ENCODE assay signal across 9 cellular contexts in genomic region chr4:20251061-20251795, GRCh38. TPM values are rescaled to one million over a fixed set of nuclear protein-coding genes. Genes with fewer than 3 reads are reported as not detected.
A peak's percentile ranks its signal among the peaks of the same experiment; 100 is the strongest.
DNase-seq lines count a peak whose midpoint lies in the region; ATAC-seq and TF ChIP-seq lines count a peak whose summit lies in the region.
"Had no signal": no experiment of that assay in that cellular context is flagged by ENCODE, and none has a peak within 500 bp of the region (broad histone marks: within the 10 kb centered on the region; RNA-seq: fewer than 3 reads in every experiment).

No MANE protein-coding gene starts in this region.

- H3K4me1 Mint-ChIP-seq in Calu3 (ENCODE audit: low read depth, unreplicated experiment) (no peaks in the 10 kb centered on the region), mesothelial cell of epicardium (peaks cover 48% of the 10 kb centered on the region)

- H3K4me3 Mint-ChIP-seq in Calu3 (ENCODE audit: low read depth, unreplicated experiment) (peak overlapping the region; percentile 73), mesothelial cell of epicardium (peak overlapping the region; percentile 97)

- intact Hi-C loops in Calu3 (cut with micrococcal nuclease; ENCODE audit: unreplicated experiment), result no loop called here
- intact Hi-C loops in left colon (cut with DNase I, micrococcal nuclease), result no loop called here

- in situ Hi-C loops in astrocyte of the cerebellum (cut with HindIII; ENCODE audit: low sequenced_read_pairs), result no loop called here

- peak overlapping the region; percentile 69 for H3K4me3 ChIP-seq in astrocyte of the cerebellum (ENCODE audit: low read depth, low read length)

- ATAC-seq in HG02678 (IDR thresholded peaks at IDR 0.05; ENCODE audit: unreplicated experiment) (peak; percentile 9), left colon (no peak)

- no peaks in the 10 kb centered on the region for H3K9me3 Mint-ChIP-seq in Calu3 (ENCODE audit: low read depth, unreplicated experiment)
- H3K9me3 Mint-ChIP-seq in mesothelial cell of epicardium, result no peaks in the 10 kb centered on the region

- DNase-seq in Calu3, result no peak
- DNase-seq in astrocyte of the cerebellum (ENCODE audit: low read depth), result no peak
- no peak for DNase-seq in mesothelial cell of epicardium (ENCODE audit: low spot score in 2 of 2, unreplicated experiment in 2 of 2)
- DNase-seq in LoVo (ENCODE audit: low spot score), result no peak
- no peak for DNase-seq in NCI-H2081 treated with DMSO at 0.1 percent for 48 hours (lab: John Stamatoyannopoulos, UW)
- DNase-seq in NCI-H1436 (lab: John Stamatoyannopoulos, UW), result no peak
- no peak for DNase-seq in left colon

- TF ChIP-seq CTCF in Calu3 (IDR thresholded peaks at IDR 0.05; ENCODE audit: unreplicated experiment) (no peak), astrocyte of the cerebellum (IDR thresholded peaks at IDR 0.05; ENCODE audit: low read depth, low read length, missing control alignments) (no peak), mesothelial cell of epicardium (IDR thresholded peaks at IDR 0.05; ENCODE audit: unreplicated experiment) (no peak)

- H3K27ac Mint-ChIP-seq in Calu3 (ENCODE audit: unreplicated experiment) (peak overlapping the region; percentile 63), mesothelial cell of epicardium (peak overlapping the region; percentile 66)

- CTCF ChIA-PET in Calu3 (lab: Charles Lee), result interaction anchor here (0.7 kb wide), 1 partner anchor 772 kb away, joined by 3 read pairs; no protein-coding TSS in a partner anchor

- H3K27me3 Mint-ChIP-seq in Calu3 (ENCODE audit: unreplicated experiment) (no peaks in the 10 kb centered on the region), mesothelial cell of epicardium (ENCODE audit: low read depth) (peaks cover 25% of the 10 kb centered on the region)

- no TSS peak for BruUV-seq in Calu3 (replicated peaks; lab: Mats Ljungman, UMichigan)

- H3K36me3 Mint-ChIP-seq in Calu3 (ENCODE audit: insufficient read depth, unreplicated experiment), result peaks cover 23% of the 10 kb centered on the region
- peaks cover 1% of the 10 kb centered on the region for H3K36me3 Mint-ChIP-seq in mesothelial cell of epicardium

RNA-seq across cellular contexts. Expression of gene SLIT2, which starts 0.5 kb away (rescaled TPM):
- total RNA-seq in Calu3 (2022) (2.0 and 3.8 TPM in 2 replicates), mesothelial cell of epicardium (155 to 168 TPM (median 156 TPM) in 3 replicates), left colon (1 to 10 TPM; 1.9 to 6.5 TPM)
- total RNA-seq: mononuclear cell had no signal

Comparison
In these comparisons a context has a peak if more than half of its experiments do, and no peak if none do; other contexts are left out.
1. RNA of gene SLIT2, which starts 0.5 kb away (total RNA-seq): 155 to 168 TPM in mesothelial cell of epicardium; 1.9 to 6.5 TPM in left colon and 2.0 to 3.8 TPM in Calu3; every median in the first group is over 10 times any median in the second.